Comparison of ENCODE assay signal across 35 cellular contexts in genomic region chr9:109172935-109173334, GRCh38. TPM values are rescaled to one million over a fixed set of nuclear protein-coding genes. Genes with fewer than 3 reads are reported as not detected.
"Had no signal": no experiment of that assay in that cellular context is flagged by ENCODE, and none has a peak within 500 bp of the region (broad histone marks: within the 10 kb centered on the region; RNA-seq: fewer than 3 reads in every experiment).

No MANE protein-coding gene starts in this region.

- H3K27ac ChIP-seq: adrenal gland, ascending aorta, body of pancreas, brain microvascular endothelial cell, breast epithelium, cardiac muscle cell had no signal

- FAIRE-seq: astrocyte, bronchial epithelial cell had no signal

- H3K4me1 ChIP-seq: adrenal gland, ascending aorta, body of pancreas, breast epithelium had no signal

- H3K9me3 ChIP-seq: adrenal gland, ascending aorta, body of pancreas, breast epithelium had no signal

- H3K4me3 ChIP-seq: adrenal gland, ascending aorta, body of pancreas, breast epithelium, cardiac muscle cell had no signal

- DNase-seq: activated effector memory CD4-positive, alpha-beta T cell treated with anti-CD3 and anti-CD28 coated beads, Interleukin-2, amount 50 U/mL, for 16 hours; activated effector memory CD4-positive, alpha-beta T cell treated with Interleukin-2 at 50 U/mL for 16 hours; activated gamma-delta T cell; activated gamma-delta T cell treated with Interleukin-2 at 50 U/mL for 16 hours; activated naive CD4-positive, alpha-beta T cell; activated naive CD4-positive, alpha-beta T cell treated with anti-CD3 and anti-CD28 coated beads for 36 hours; activated naive CD4-positive, alpha-beta T cell treated with anti-CD3 and anti-CD28 coated beads, Interleukin-2, amount 10 ng/mL, durations not matched to agents 7 days and 5 days; activated naive CD4-positive, alpha-beta T cell treated with anti-CD3 and anti-CD28 coated beads, Interleukin-2, amount 50 U/mL, for 16 hours; activated naive CD4-positive, alpha-beta T cell treated with Interleukin-2 at 50 U/mL for 16 hours; activated naive CD8-positive, alpha-beta T cell treated with anti-CD3 and anti-CD28 coated beads for 36 hours; activated naive CD8-positive, alpha-beta T cell treated with anti-CD3 and anti-CD28 coated beads, Interleukin-2, amount 10 ng/mL, durations not matched to agents 7 days and 5 days; activated naive CD8-positive, alpha-beta T cell treated with anti-CD3 and anti-CD28 coated beads, Interleukin-2, amount 50 U/mL, for 24 hours; activated T-cell treated with anti-CD3 and anti-CD28 coated beads, Interleukin-2, amount 50 U/mL, for 24 hours; activated T-cell treated with anti-CD3 and anti-CD28 coated beads, Interleukin-2, amount 50 U/mL, for 4 hours; activated T-cell treated with anti-CD3 and anti-CD28 coated beads, Interleukin-2, amount 50 U/mL, for 48 hours; activated T-cell treated with anti-CD3 and anti-CD28 coated beads, Interleukin-2, amount 50 U/mL, for 72 hours; adrenal gland; amniotic stem cell; amygdala; anterior cingulate cortex; aorta; body of pancreas; brain microvascular endothelial cell; caudate nucleus; central memory CD4-positive, alpha-beta T cell; cerebellar nuclear complex had no signal

- H3K36me3 ChIP-seq: adrenal gland, ascending aorta, brain microvascular endothelial cell, breast epithelium, cardiac muscle cell had no signal

- H3K27me3 ChIP-seq: adrenal gland, ascending aorta, body of pancreas, brain microvascular endothelial cell, breast epithelium had no signal

- ATAC-seq: activated naive CD4-positive, alpha-beta T cell treated with anti-CD3 and anti-CD28 coated beads, Interleukin-2, amount 50 U/mL, for 72 hours; activated naive CD8-positive, alpha-beta T cell treated with anti-CD3 and anti-CD28 coated beads, Interleukin-2, amount 50 U/mL, for 24 hours; activated T-cell treated with anti-CD3 and anti-CD28 coated beads, Interleukin-2, amount 50 U/mL, for 4 hours; activated T-cell treated with anti-CD3 and anti-CD28 coated beads, Interleukin-2, amount 50 U/mL, for 72 hours; activated T-helper 17 cell treated with anti-CD3 and anti-CD28 coated beads, Interleukin-2, amount 50 U/mL, for 72 hours; body of pancreas had no signal

RNA-seq across cellular contexts. Expression of gene FRRS1L, which starts 5.9 kb away (rescaled TPM):
- total RNA-seq: activated naive CD4-positive, alpha-beta T cell treated with anti-CD3 and anti-CD28 coated beads for 36 hours; activated naive CD4-positive, alpha-beta T cell treated with anti-CD3 and anti-CD28 coated beads, Interleukin-2, amount 50 U/mL, for 72 hours; activated naive CD8-positive, alpha-beta T cell treated with anti-CD3 and anti-CD28 coated beads for 36 hours; activated naive CD8-positive, alpha-beta T cell treated with anti-CD3 and anti-CD28 coated beads, Interleukin-2, amount 10 ng/mL, durations not matched to agents 7 days and 5 days; activated T-cell treated with anti-CD3 and anti-CD28 coated beads, Interleukin-2, amount 50 U/mL, for 72 hours; activated T-helper 1 cell treated with anti-CD3 and anti-CD28 coated beads, Interleukin-12 subunit alpha, Interleukin-12 subunit beta, Interleukin-2, Interleukin-4 antibody, amounts not matched to agents 30 ng/mL and 10 ng/mL and 1 ng/mL, durations not matched to agents 14 hours and 24 hours and 36 hours; activated T-helper 17 cell treated with anti-CD3 and anti-CD28 coated beads, Interleukin-2, amount 50 U/mL, for 72 hours; activated T-helper 2 cell treated with anti-CD3 and anti-CD28 coated beads, Interferon-gamma antibody, Interleukin-2, Interleukin-4, amounts not matched to agents 10 μg/mL and 5 μg/mL and 100 μg/mL, durations not matched to agents 14 hours and 24 hours and 36 hours; bronchial epithelial cell had no signal
